16 cellular contexts compared by ENCODE assay signal in the genomic region with DNA sequence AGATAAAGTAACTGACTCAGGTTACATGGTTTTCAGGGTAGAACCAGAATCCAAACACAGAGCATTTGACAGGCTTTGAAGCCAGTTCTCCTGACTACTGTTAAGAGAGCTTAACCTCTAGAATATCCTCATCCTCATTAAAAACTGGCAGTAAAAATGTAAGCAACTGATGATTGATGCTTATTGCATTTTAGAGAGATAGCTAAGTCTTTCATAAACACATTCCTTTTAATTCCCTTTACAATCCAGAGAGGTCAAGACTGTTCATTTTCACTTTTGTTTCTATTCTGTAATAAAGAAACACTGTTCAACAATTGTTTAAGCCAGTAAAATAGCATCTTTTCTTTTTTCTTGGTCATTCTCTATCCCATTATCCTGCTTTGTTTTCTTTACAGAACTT. TPM values are rescaled to one million over a fixed set of nuclear protein-coding genes. Genes with fewer than 3 reads are reported as not detected.
DNase-seq lines count a peak whose midpoint lies in the region; ATAC-seq and TF ChIP-seq lines count a peak whose summit lies in the region.
"Had no signal": no experiment of that assay in that cellular context is flagged by ENCODE, and none has a peak within 500 bp of the region (broad histone marks: within the 10 kb centered on the region; RNA-seq: fewer than 3 reads in every experiment).

No MANE protein-coding gene starts in this region.

- no peak overlapping the region for H3K27ac Mint-ChIP-seq in CD14-positive monocyte
- H3K27ac Mint-ChIP-seq: activated naive CD8-positive, alpha-beta T cell treated with anti-CD3 and anti-CD28 coated beads, Interleukin-2, amount 50 U/mL, for 24 hours; naive B cell had no signal

- no peaks in the 10 kb centered on the region for H3K9me3 ChIP-seq in adipocyte (ENCODE audit: control insufficient read depth, low read length)
- H3K9me3 ChIP-seq: left ventricle myocardium inferior, thoracic aorta had no signal

- intact Hi-C loops in CD14-positive monocyte (cut with micrococcal nuclease) = no loop called here

- peak; percentile 35 for DNase-seq in A172 (ENCODE audit: low spot score)
- DNase-seq in GM03348 (ENCODE audit: low spot score) = peak; percentile 42
- DNase-seq in adipocyte (ENCODE audit: low read depth) = peak; percentile 60
- peak; percentile 49 for DNase-seq in foreskin melanocyte
- no peak for DNase-seq in CD14-positive monocyte (ENCODE audit: low spot score)
- no peak for DNase-seq in NCI-H82 treated with DMSO at 0.1 percent for 48 hours (lab: John Stamatoyannopoulos, UW; ENCODE audit: unreplicated experiment)
- DNase-seq: activated CD4-positive, alpha-beta T cell treated with anti-CD3 and anti-CD28 coated beads, Interleukin-2, amount 50 U/mL, for 48 hours; activated naive CD8-positive, alpha-beta T cell treated with anti-CD3 and anti-CD28 coated beads, Interleukin-2, amount 50 U/mL, for 24 hours; activated T-cell treated with anti-CD3 and anti-CD28 coated beads, Interleukin-2, amount 50 U/mL, for 4 hours; hypothalamus; left ventricle myocardium inferior; naive B cell; NCI-H2227 treated with DMSO at 0.1 percent for 48 hours had no signal

- ATAC-seq in HG03139 (IDR thresholded peaks at IDR 0.05; ENCODE audit: unreplicated experiment) (no peak), GM19455 (IDR thresholded peaks at IDR 0.05; ENCODE audit: unreplicated experiment) (no peak)
- ATAC-seq: activated naive CD8-positive, alpha-beta T cell treated with anti-CD3 and anti-CD28 coated beads, Interleukin-2, amount 50 U/mL, for 24 hours; activated T-cell treated with anti-CD3 and anti-CD28 coated beads, Interleukin-2, amount 50 U/mL, for 4 hours had no signal

- H3K27me3 ChIP-seq in adipocyte (replicated peaks; ENCODE audit: control insufficient read depth, insufficient read depth, low read length) = no peaks in the 10 kb centered on the region

- no peak overlapping the region for H3K9ac ChIP-seq in adipocyte (ENCODE audit: low read length)

- TF ChIP-seq CTCF in CD14-positive monocyte (IDR thresholded peaks at IDR 0.05) = no peak

- peaks cover 51% of the 10 kb centered on the region for H3K4me1 ChIP-seq in adipocyte (ENCODE audit: control insufficient read depth, insufficient read depth, low read length)
- H3K4me1 ChIP-seq: left ventricle myocardium inferior had no signal

- H3K36me3 ChIP-seq in adipocyte (ENCODE audit: control insufficient read depth, insufficient read depth, low read length, severe bottlenecking) = no peaks in the 10 kb centered on the region
- H3K36me3 ChIP-seq: left ventricle myocardium inferior, thoracic aorta had no signal

- peaks cover 8% of the 10 kb centered on the region for H3K4me1 Mint-ChIP-seq in CD14-positive monocyte
- H3K4me1 Mint-ChIP-seq: naive B cell had no signal

- H3K4me3 Mint-ChIP-seq in CD14-positive monocyte = no peak overlapping the region
- H3K4me3 Mint-ChIP-seq: activated naive CD8-positive, alpha-beta T cell treated with anti-CD3 and anti-CD28 coated beads, Interleukin-2, amount 50 U/mL, for 24 hours; activated T-cell treated with anti-CD3 and anti-CD28 coated beads, Interleukin-2, amount 50 U/mL, for 4 hours; naive B cell had no signal

- no peak overlapping the region for H3K4me3 ChIP-seq in adipocyte (ENCODE audit: low read length)
- H3K4me3 ChIP-seq: left ventricle myocardium inferior, thoracic aorta had no signal

- no peaks in the 10 kb centered on the region for H3K36me3 Mint-ChIP-seq in CD14-positive monocyte
- H3K36me3 Mint-ChIP-seq: naive B cell had no signal

- peaks cover 0 to 4% (median 0%) of the 10 kb centered on the region in 7 donors for H3K9me3 Mint-ChIP-seq in CD14-positive monocyte
- H3K9me3 Mint-ChIP-seq: activated T-cell treated with anti-CD3 and anti-CD28 coated beads, Interleukin-2, amount 50 U/mL, for 4 hours; naive B cell had no signal

- peaks cover 1 to 4% (median 3%) of the 10 kb centered on the region in 3 donors for H3K27me3 Mint-ChIP-seq in CD14-positive monocyte (ENCODE audit: low read depth in 3 of 3)
- H3K27me3 Mint-ChIP-seq: activated naive CD8-positive, alpha-beta T cell treated with anti-CD3 and anti-CD28 coated beads, Interleukin-2, amount 50 U/mL, for 24 hours; naive B cell had no signal

RNA-seq across cellular contexts. Expression of gene RAB27B, which starts 53.9 kb away (rescaled TPM):
- 7.6 and 9.9 TPM in 2 replicates for total RNA-seq in A172 (2014; rRNA removed; shearing (Covaris generic))
- under 1 TPM; 0.11 to 0.13 TPM for polyA plus RNA-seq in CD14-positive monocyte

Comparison
In these comparisons a context has a peak if more than half of its experiments do, and no peak if none do; other contexts are left out.
1. DNase-seq: peak in A172 (single experiment), GM03348 (single experiment), adipocyte (single experiment) and foreskin melanocyte (single experiment); none in CD14-positive monocyte (single experiment) and NCI-H82 treated with DMSO at 0.1 percent for 48 hours (single experiment).